Comparison of ENCODE assay signal across 18 cellular contexts in genomic region chr2:138665932-138666331, GRCh38.
"Had no signal": no experiment of that assay in that cellular context is flagged by ENCODE, and none has a peak within 500 bp of the region (broad histone marks: within the 10 kb centered on the region; RNA-seq: fewer than 3 reads in every experiment).

No MANE protein-coding gene starts in this region.

- H3K27me3 ChIP-seq: esophagus squamous epithelium, hepatocyte, suprapubic skin, thyroid gland, upper lobe of left lung, uterus had no signal

- DNase-seq: effector memory CD4-positive, alpha-beta T cell; esophagus squamous epithelium; foreskin fibroblast; mucosa of descending colon; natural killer cell; posterior cingulate gyrus; right cardiac atrium; stimulated activated CD4-positive, alpha-beta T cell treated with anti-CD3 and anti-CD28 coated beads, Interleukin-2, amount 100 ng/mL, for 48 hours; stimulated activated CD8-positive, alpha-beta memory T cell treated with anti-CD3 and anti-CD28 coated beads, Interleukin-4, amount 100 ng/mL, for 48 hours; stimulated activated naive CD8-positive, alpha-beta T cell treated with anti-CD3 and anti-CD28 coated beads, Interleukin-15, Interleukin-2, amounts not matched to agents 100 U/mL and 50 U/mL, for 24 hours; thyroid gland; upper lobe of left lung; uterus had no signal

- ATAC-seq: left lobe of liver; mucosa of descending colon; natural killer cell; right cardiac atrium; stimulated activated effector memory CD8-positive, alpha-beta T cell treated with anti-CD3 and anti-CD28 coated beads, Interleukin-12 subunit alpha, Interleukin-12 subunit beta, amount 100 ng/mL, for 72 hours; stimulated activated naive CD8-positive, alpha-beta T cell treated with anti-CD3 and anti-CD28 coated beads, Interleukin-15, Interleukin-2, amounts not matched to agents 100 U/mL and 50 U/mL, for 24 hours had no signal

- H3K4me3 ChIP-seq: esophagus squamous epithelium, hepatocyte, mucosa of descending colon, smooth muscle cell, suprapubic skin, thyroid gland, upper lobe of left lung, uterus had no signal

- H3K79me2 ChIP-seq: hepatocyte had no signal

- H3K9me3 ChIP-seq: esophagus squamous epithelium, mucosa of descending colon, suprapubic skin, thyroid gland, upper lobe of left lung, uterus had no signal

- H3K27ac ChIP-seq: esophagus squamous epithelium, hepatocyte, suprapubic skin, thyroid gland, upper lobe of left lung, uterus had no signal

- H2AFZ ChIP-seq: hepatocyte had no signal

- H3K4me2 ChIP-seq: hepatocyte, smooth muscle cell had no signal

- H3K36me3 ChIP-seq: esophagus squamous epithelium, suprapubic skin, thyroid gland, upper lobe of left lung, uterus had no signal

- H3K4me1 ChIP-seq: esophagus squamous epithelium, suprapubic skin, thyroid gland, upper lobe of left lung, uterus had no signal
